8 cellular contexts compared by ENCODE assay signal in genomic region chr12:14723763-14724162, GRCh38. TPM values are rescaled to one million over a fixed set of nuclear protein-coding genes. Genes with fewer than 3 reads are reported as not detected.
DNase-seq lines count a peak whose midpoint lies in the region; ATAC-seq and TF ChIP-seq lines count a peak whose summit lies in the region.

No MANE protein-coding gene starts in this region.

- DNase-seq in BE2C, result peak; percentile 67
- DNase-seq in GM23338 (ENCODE audit: low spot score), result peak; percentile 81
- DNase-seq in NOMO-1 treated with DMSO at 0.1 percent for 48 hours (lab: John Stamatoyannopoulos, UW; ENCODE audit: unreplicated experiment), result peak; percentile 27
- DNase-seq in activated CD8-positive, alpha-beta memory T cell treated with anti-CD3 and anti-CD28 coated beads, Interleukin-2, amount 50 U/mL, for 1 hour (ENCODE audit: extremely low read depth), result peak; percentile 35
- no peak for DNase-seq in esophagus squamous epithelium (lab: John Stamatoyannopoulos, UW)
- peak; percentile 1 for DNase-seq in non-pigmented ciliary epithelial cell (ENCODE audit: low read depth)
- DNase-seq in NCI-H187 (lab: John Stamatoyannopoulos, UW), result no peak

- TF ChIP-seq CTCF in BE2C (IDR thresholded peaks at IDR 0.05; ENCODE audit: low read depth, low read length) (peak; percentile 92), GM23338 (conservative IDR thresholded peaks at IDR 0.05; ENCODE audit: low read depth in 2 of 2) (peak; percentile 93 to 95), esophagus squamous epithelium (IDR thresholded peaks at IDR 0.05) (peak in 5 of 6 experiments; percentile 37 to 78 (median 62))

- H3F3A ChIP-seq in GM23338 (replicated peaks; ENCODE audit: low read depth), result no peaks in the 10 kb centered on the region

- no peak overlapping the region for H3K27ac ChIP-seq in GM23338 (ENCODE audit: low read depth)
- H3K27ac ChIP-seq in esophagus squamous epithelium, result no peak overlapping the region

- no peak overlapping the region for H3K4me3 Mint-ChIP-seq in GM23338

- no peak for TF ChIP-seq POLR2A in esophagus squamous epithelium (IDR thresholded peaks at IDR 0.05)

- 24 to 63% methylated on average over 2 to 3 of the region's 4 CpGs for WGBS in esophagus squamous epithelium, 2 donors

- H3K27ac Mint-ChIP-seq in GM23338, result no peak overlapping the region

- H2AFZ ChIP-seq in GM23338, result no peak overlapping the region

- no peaks in the 10 kb centered on the region for H3K4me1 ChIP-seq in BE2C
- no peaks in the 10 kb centered on the region for H3K4me1 ChIP-seq in GM23338 (ENCODE audit: insufficient read depth)
- H3K4me1 ChIP-seq in esophagus squamous epithelium, result no peaks in the 10 kb centered on the region

- H3K4me1 Mint-ChIP-seq in GM23338, result peaks cover 7% of the 10 kb centered on the region

- no peaks in the 10 kb centered on the region for H3K27me3 Mint-ChIP-seq in GM23338 (ENCODE audit: insufficient read depth, low read depth, poor library complexity)

- H3K4me3 ChIP-seq in BE2C (ENCODE audit: low read depth, low read length) (no peak overlapping the region), GM23338 (no peak overlapping the region), esophagus squamous epithelium (no peak overlapping the region)

- H4K20me1 ChIP-seq in GM23338 (replicated peaks; ENCODE audit: insufficient read depth), result no peaks in the 10 kb centered on the region

- no peaks in the 10 kb centered on the region for H3K9me3 ChIP-seq in BE2C
- peaks cover 0 to 16% (median 0%) of the 10 kb centered on the region in 3 donors for H3K9me3 ChIP-seq in esophagus squamous epithelium

- H3K9me2 ChIP-seq in GM23338 (ENCODE audit: insufficient read depth), result no peaks in the 10 kb centered on the region

- peaks cover 16% of the 10 kb centered on the region; the same call in 2 of the 3 replicates for H3K9me3 Mint-ChIP-seq in GM23338

- no peak overlapping the region for H3K4me2 ChIP-seq in GM23338

- ATAC-seq in GM23338 (peak; percentile 94), HG03565 (IDR thresholded peaks at IDR 0.05; ENCODE audit: unreplicated experiment) (no peak)

- H3K36me3 ChIP-seq in BE2C, result no peaks in the 10 kb centered on the region
- peaks cover 3% of the 10 kb centered on the region; the same call in 1 of the 2 replicates for H3K36me3 ChIP-seq in GM23338 (ENCODE audit: insufficient read depth)
- H3K36me3 ChIP-seq in esophagus squamous epithelium, result no peaks in the 10 kb centered on the region

- no peaks in the 10 kb centered on the region for H3K79me2 ChIP-seq in GM23338 (replicated peaks; ENCODE audit: insufficient read depth)

- H3K27me3 ChIP-seq in BE2C, result no peaks in the 10 kb centered on the region
- H3K27me3 ChIP-seq in GM23338 (ENCODE audit: insufficient read depth), result no peaks in the 10 kb centered on the region
- no peaks in the 10 kb centered on the region for H3K27me3 ChIP-seq in esophagus squamous epithelium

- intact Hi-C loops in esophagus squamous epithelium (cut with DNase I), result no loop called here

- peaks cover 12% of the 10 kb centered on the region; the same call in 2 of the 3 replicates for H3K36me3 Mint-ChIP-seq in GM23338 (ENCODE audit: low read depth)

TF ChIP-seq in GM23338, 12 proteins besides CTCF, POLR2A, EP300 and RAD21:
- TF ChIP-seq STAT1 (IDR thresholded peaks at IDR 0.05; ENCODE audit: unreplicated experiment) (no peak), ZNF462 (CRISPR knock-in tag; IDR thresholded peaks at IDR 0.05) (peak; percentile 67)

RNA-seq across cellular contexts. Expression of gene GUCY2C, which starts 27.4 kb away (rescaled TPM):
- polyA plus RNA-seq in BE2C (2012; ENCODE audit: insufficient read depth, insufficient read length, low read depth), result not detected
- total RNA-seq in GM23338 (2014; rRNA removed; shearing (Covaris generic)), result 1.9 and 3.1 TPM in 2 replicates
- polyA plus RNA-seq in GM23338 (2016; fragmentation: Nextera tagmentation; extraction: Ambion mirVana), result 1.4 and 2.1 TPM in 2 replicates
- under 1 TPM in 1 of 4 donors, not detected in 3; 0.19 TPM for total RNA-seq in esophagus squamous epithelium

Comparison
In these comparisons a context has a peak if more than half of its experiments do, and no peak if none do; other contexts are left out.
1. DNase-seq: peak in BE2C (single experiment), GM23338 (single experiment), NOMO-1 treated with DMSO at 0.1 percent for 48 hours (single experiment), activated CD8-positive, alpha-beta memory T cell treated with anti-CD3 and anti-CD28 coated beads, Interleukin-2, amount 50 U/mL, for 1 hour (single experiment) and non-pigmented ciliary epithelial cell (single experiment); none in esophagus squamous epithelium (single experiment) and NCI-H187 (0 of 2).
2. Peak in every context shown above with its lines, with median percentiles within 50 percentile points of each other: CTCF ChIP-seq.